In the genomic region with DNA sequence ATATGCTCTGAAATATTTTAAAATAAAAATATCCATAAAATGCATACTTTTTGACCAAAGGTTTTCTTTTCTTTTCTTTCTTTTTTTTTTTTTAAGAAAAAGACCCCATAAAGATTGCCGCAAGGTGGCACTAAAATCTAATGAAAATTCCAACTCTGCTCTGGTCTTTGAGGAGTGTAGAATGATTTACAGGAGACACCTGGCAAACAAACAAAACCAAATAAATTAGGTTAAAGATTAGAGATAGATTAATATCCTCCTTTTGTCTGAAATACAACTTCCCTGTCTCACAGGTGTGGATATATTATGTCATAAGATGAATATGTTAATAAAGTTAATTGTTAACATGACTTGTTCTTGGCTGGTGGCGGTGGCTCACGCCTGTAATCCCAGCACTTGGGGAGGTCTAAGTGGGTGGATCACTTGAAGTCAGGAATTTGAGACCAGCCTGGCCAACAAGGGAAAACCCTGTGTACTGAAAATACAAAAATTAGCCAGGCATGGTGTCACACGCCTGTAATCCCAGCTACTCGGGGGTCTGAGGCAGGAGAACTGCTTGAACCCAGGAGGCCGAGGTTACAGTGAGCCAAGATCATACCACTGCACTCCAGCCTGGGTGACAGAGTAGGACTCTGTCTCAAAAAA, we compare ENCODE assay signal across 8 cellular contexts. TPM values are rescaled to one million over a fixed set of nuclear protein-coding genes. Genes with fewer than 3 reads are reported as not detected.
DNase-seq lines count a peak whose midpoint lies in the region; ATAC-seq and TF ChIP-seq lines count a peak whose summit lies in the region.

No MANE protein-coding gene starts in this region.

- POLR2A ChIA-PET in RWPE1 (lab: Yijun Ruan, JAX; ENCODE audit: low non-redundant PET) = no interaction called here

- TF ChIP-seq CTCF in RWPE1 (conservative IDR thresholded peaks at IDR 0.05; ENCODE audit: low read depth) (peak; percentile 57), psoas muscle (IDR thresholded peaks at IDR 0.05) (peak; percentile 76)

- CTCF ChIA-PET in RWPE1 (lab: Yijun Ruan, JAX) = interaction anchor here (0.5 to 2.7 kb wide), 5 partner anchors 145 to 328 kb away, joined by 3 to 22 read pairs (median 5); no protein-coding TSS in a partner anchor

- no peaks in the 10 kb centered on the region for H3K9me3 ChIP-seq in psoas muscle

- DNase-seq in Caki2 (ENCODE audit: low read depth) (peak; percentile 97), HK-2 (ENCODE audit: unreplicated experiment) (peak; percentile 73), RWPE1 (ENCODE audit: low spot score) (peak; percentile 47), fibroblast of peridontal ligament (ENCODE audit: extremely low read depth) (peak; percentile 78), psoas muscle (peak in 1 of 2 donors; percentile 54)
- DNase-seq in stimulated activated CD4-positive, alpha-beta T cell treated with anti-CD3 and anti-CD28 coated beads, Interleukin-2, amount 100 ng/mL, for 48 hours = no peak
- no peak for DNase-seq in stimulated activated CD4-positive, alpha-beta T cell treated with anti-CD3 and anti-CD28 coated beads, Interleukin-1b, Interleukin-23, amount 100 ng/mL, for 48 hours
- DNase-seq in stimulated activated naive CD8-positive, alpha-beta T cell treated with anti-CD3 and anti-CD28 coated beads, Interleukin-15, Interleukin-2, amounts not matched to agents 100 U/mL and 50 U/mL, for 24 hours = no peak

- H3K27ac ChIP-seq in RWPE1 = no peak overlapping the region; the same call in 1 of the 2 replicates
- peak overlapping the region; percentile 48 for H3K27ac ChIP-seq in psoas muscle

- H3K4me1 ChIP-seq in psoas muscle = peaks cover 11% of the 10 kb centered on the region

- 43 to 65% (median 43%) methylated on average over 6 of the region's 6 CpGs for WGBS in psoas muscle, 3 donors

- H3K4me3 ChIP-seq in psoas muscle = no peak overlapping the region

- no peak for ATAC-seq in psoas muscle
- no peak for ATAC-seq in stimulated activated naive CD8-positive, alpha-beta T cell treated with anti-CD3 and anti-CD28 coated beads, Interleukin-15, Interleukin-2, amounts not matched to agents 100 U/mL and 50 U/mL, for 24 hours

- in situ Hi-C loops in Caki2 (cut with HindIII; ENCODE audit: low pct_unique_long_range_greater_than_20kb, low sequenced_read_pairs) = loop anchor here (25.0 kb wide), 1 partner anchor 194 kb away; no protein-coding TSS in a partner anchor

- intact Hi-C loops in psoas muscle (cut with DNase I) = loop anchor here in 1 of 2 donors (1.0 kb wide), 1 partner anchor 193 kb away; no protein-coding TSS in a partner anchor

- no peaks in the 10 kb centered on the region for H3K27me3 ChIP-seq in psoas muscle (ENCODE audit: insufficient read depth in 3 of 3, low read length in 2 of 3)

- H3K36me3 ChIP-seq in psoas muscle (ENCODE audit: insufficient read depth in 1 of 2, low read depth in 1 of 2) = peaks cover 0 to 8% of the 10 kb centered on the region in 2 donors

RNA-seq across cellular contexts. Expression of a gene that starts 3.5 kb away (rescaled TPM):
- total RNA-seq in Caki2 (2014; rRNA removed; shearing (Covaris generic); ENCODE audit: low replicate concordance) = 151 and 158 TPM in 2 replicates
- 100 to 1,000 TPM; 111 to 370 (median 154) TPM for total RNA-seq in psoas muscle
- polyA plus RNA-seq in psoas muscle = 100 to 1,000 TPM; 120 to 669 (median 345) TPM

Comparison
In these comparisons a context has a peak if more than half of its experiments do, and no peak if none do; other contexts are left out.
1. DNase-seq: peak in Caki2 (single experiment), HK-2 (single experiment), RWPE1 (single experiment) and fibroblast of peridontal ligament (single experiment); none in stimulated activated CD4-positive, alpha-beta T cell treated with anti-CD3 and anti-CD28 coated beads, Interleukin-2, amount 100 ng/mL, for 48 hours (0 of 2), stimulated activated CD4-positive, alpha-beta T cell treated with anti-CD3 and anti-CD28 coated beads, Interleukin-1b, Interleukin-23, amount 100 ng/mL, for 48 hours (single experiment) and stimulated activated naive CD8-positive, alpha-beta T cell treated with anti-CD3 and anti-CD28 coated beads, Interleukin-15, Interleukin-2, amounts not matched to agents 100 U/mL and 50 U/mL, for 24 hours (single experiment).